Comparison of ENCODE assay signal across 11 cellular contexts in the genomic region with DNA sequence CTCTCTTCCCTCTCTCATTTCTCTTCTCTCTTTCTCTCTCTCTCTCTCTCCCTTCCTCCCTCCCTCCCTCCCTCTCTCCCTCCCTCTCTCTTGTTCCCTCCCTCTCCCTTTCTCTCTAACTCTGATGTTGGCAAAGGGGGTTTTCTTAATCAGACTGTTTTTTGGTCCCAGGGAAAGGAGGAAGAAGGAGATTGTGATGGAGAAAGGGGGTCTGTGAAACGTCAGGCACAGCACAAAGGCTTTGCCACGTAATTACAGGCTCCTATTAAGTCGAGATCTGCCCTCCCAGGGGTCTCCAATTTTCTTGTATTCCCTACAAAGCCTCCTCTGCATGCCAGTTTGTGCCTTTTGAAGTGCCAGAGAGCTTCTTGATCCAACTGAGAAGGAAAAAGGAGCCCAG. TPM values are rescaled to one million over a fixed set of nuclear protein-coding genes. Genes with fewer than 3 reads are reported as not detected.
A peak's percentile ranks its signal among the peaks of the same experiment; 100 is the strongest.
DNase-seq lines count a peak whose midpoint lies in the region; ATAC-seq and TF ChIP-seq lines count a peak whose summit lies in the region.
"Had no signal": no experiment of that assay in that cellular context is flagged by ENCODE, and none has a peak within 500 bp of the region (broad histone marks: within the 10 kb centered on the region; RNA-seq: fewer than 3 reads in every experiment).

No MANE protein-coding gene starts in this region.

- H3K27me3 Mint-ChIP-seq in brain: peaks cover 100% of the 10 kb centered on the region

- H3K4me1 Mint-ChIP-seq in brain: peaks cover 72% of the 10 kb centered on the region

- peak overlapping the region; percentile 52 to 90 (median 86) for H3K4me3 Mint-ChIP-seq in brain

- POLR2A ChIA-PET in HEK293 (lab: Yijun Ruan, JAX): no interaction called here

- TF ChIP-seq CTCF in HEK293 (tag by site-specific recombination; IDR thresholded peaks at IDR 0.05) (no peak), brain (conservative IDR thresholded peaks at IDR 0.05) (no peak)

- H3K9me3 Mint-ChIP-seq in brain: peaks cover 0 to 16% (median 0%) of the 10 kb centered on the region in 5 experiments

- 0 out of 2 replicates have a peak, but pooled peaks cover 2% of the 10 kb centered on the region for H3K4me1 ChIP-seq in HEK293 (ENCODE audit: control insufficient read depth, insufficient read depth, low read length)

- H3K27ac Mint-ChIP-seq in brain: peak overlapping the region in 4 of 5 experiments; percentile 82 to 88 (median 86)

- H3K27ac ChIP-seq in HEK293 (ENCODE audit: extremely low read depth, low read depth, low read length) (no peak overlapping the region), skin epidermis (peak overlapping the region in 20 of 21 experiments; percentile 50 to 98 (median 88))

- ATAC-seq in GM19463 (IDR thresholded peaks at IDR 0.05; ENCODE audit: unreplicated experiment) (no peak), HG03469 (IDR thresholded peaks at IDR 0.05; ENCODE audit: unreplicated experiment) (no peak)

- no peaks in the 10 kb centered on the region for H3K36me3 ChIP-seq in HEK293 (ENCODE audit: control insufficient read depth in 2 of 2, insufficient read depth in 1 of 2, low read length in 2 of 2)

- DNase-seq in mucosa of gallbladder (ENCODE audit: low spot score): no peak
- no peak for DNase-seq in NCI-H748 (lab: John Stamatoyannopoulos, UW; ENCODE audit: unreplicated experiment)
- DNase-seq: GDM1, NCI-H1092 had no signal

- CTCF ChIA-PET in HEK293 (lab: Yijun Ruan, JAX): interaction anchor here (0.6 kb wide), 2 partner anchors 376 to 1165 kb away, joined by 3 read pairs; no protein-coding TSS in a partner anchor

- peaks cover 14% of the 10 kb centered on the region for H3K36me3 Mint-ChIP-seq in brain

- no peaks in the 10 kb centered on the region for H3K9me3 ChIP-seq in HEK293 (ENCODE audit: control insufficient read depth, insufficient read depth, low read depth, low read length)
- H3K9me3 ChIP-seq in iPS-18c (ENCODE audit: control insufficient read depth, insufficient read depth, low read length): peaks cover 5% of the 10 kb centered on the region

- H3K4me3 ChIP-seq in HEK293 (ENCODE audit: low read depth, low read length) (no peak overlapping the region), iPS-18c (ENCODE audit: insufficient read depth, low read depth, low read length) (peak overlapping the region; percentile 34), skin epidermis (peak overlapping the region; percentile 24 to 59 (median 36))

TF ChIP-seq in HEK293, 187 proteins besides CTCF, POLR2A, EP300 and RAD21:
- TF ChIP-seq ZNF398 (tag by site-specific recombination; IDR thresholded peaks at IDR 0.05) (peak; percentile 74), ZNF2 (tag by site-specific recombination; IDR thresholded peaks at IDR 0.05) (no peak), PRDM1 (tag by site-specific recombination; IDR thresholded peaks at IDR 0.05) (peak; percentile 36), ZNF596 (tag by site-specific recombination; IDR thresholded peaks at IDR 0.05) (peak; percentile 76), OVOL3 (tag by site-specific recombination; IDR thresholded peaks at IDR 0.05) (no peak), ZBTB17 (tag by site-specific recombination; IDR thresholded peaks at IDR 0.05) (no peak), ZNF366 (tag by site-specific recombination; conservative IDR thresholded peaks at IDR 0.05) (peak; percentile 75)
- TF ChIP-seq, protein P1, sequence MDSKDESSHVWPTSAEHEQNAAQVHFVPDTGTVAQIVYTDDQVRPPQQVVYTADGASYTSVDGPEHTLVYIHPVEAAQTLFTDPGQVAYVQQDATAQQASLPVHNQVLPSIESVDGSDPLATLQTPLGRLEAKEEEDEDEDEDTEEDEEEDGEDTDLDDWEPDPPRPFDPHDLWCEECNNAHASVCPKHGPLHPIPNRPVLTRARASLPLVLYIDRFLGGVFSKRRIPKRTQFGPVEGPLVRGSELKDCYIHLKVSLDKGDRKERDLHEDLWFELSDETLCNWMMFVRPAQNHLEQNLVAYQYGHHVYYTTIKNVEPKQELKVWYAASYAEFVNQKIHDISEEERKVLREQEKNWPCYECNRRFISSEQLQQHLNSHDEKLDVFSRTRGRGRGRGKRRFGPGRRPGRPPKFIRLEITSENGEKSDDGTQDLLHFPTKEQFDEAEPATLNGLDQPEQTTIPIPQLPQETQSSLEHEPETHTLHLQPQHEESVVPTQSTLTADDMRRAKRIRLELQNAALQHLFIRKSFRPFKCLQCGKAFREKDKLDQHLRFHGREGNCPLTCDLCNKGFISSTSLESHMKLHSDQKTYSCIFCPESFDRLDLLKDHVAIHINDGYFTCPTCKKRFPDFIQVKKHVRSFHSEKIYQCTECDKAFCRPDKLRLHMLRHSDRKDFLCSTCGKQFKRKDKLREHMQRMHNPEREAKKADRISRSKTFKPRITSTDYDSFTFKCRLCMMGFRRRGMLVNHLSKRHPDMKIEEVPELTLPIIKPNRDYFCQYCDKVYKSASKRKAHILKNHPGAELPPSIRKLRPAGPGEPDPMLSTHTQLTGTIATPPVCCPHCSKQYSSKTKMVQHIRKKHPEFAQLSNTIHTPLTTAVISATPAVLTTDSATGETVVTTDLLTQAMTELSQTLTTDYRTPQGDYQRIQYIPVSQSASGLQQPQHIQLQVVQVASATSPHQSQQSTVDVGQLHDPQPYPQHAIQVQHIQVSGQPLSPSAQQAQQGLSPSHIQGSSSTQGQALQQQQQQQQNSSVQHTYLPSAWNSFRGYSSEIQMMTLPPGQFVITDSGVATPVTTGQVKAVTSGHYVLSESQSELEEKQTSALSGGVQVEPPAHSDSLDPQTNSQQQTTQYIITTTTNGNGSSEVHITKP (tag by site-specific recombination; IDR thresholded peaks at IDR 0.05): peak; percentile 97

RNA-seq across cellular contexts. Expression of gene PRRX1, which starts 0.9 kb away (rescaled TPM):
- polyA plus RNA-seq in brain (ENCODE audit: insufficient read depth, low read depth, low replicate concordance): 2.5 TPM
- total RNA-seq in mucosa of gallbladder: 12.5 TPM
- total RNA-seq: mononuclear cell had no signal
